Comparison of ENCODE assay signal across 12 cellular contexts in genomic region chr2:10289891-10290290, GRCh38. TPM values are rescaled to one million over a fixed set of nuclear protein-coding genes. Genes with fewer than 3 reads are reported as not detected.
DNase-seq lines count a peak whose midpoint lies in the region; ATAC-seq and TF ChIP-seq lines count a peak whose summit lies in the region.
"Had no signal": no experiment of that assay in that cellular context is flagged by ENCODE, and none has a peak within 500 bp of the region (broad histone marks: within the 10 kb centered on the region; RNA-seq: fewer than 3 reads in every experiment).

No MANE protein-coding gene starts in this region.

- DNase-seq in HCT116 (ENCODE audit: low read depth, low spot score) (peak; percentile 81), RPMI7951 (ENCODE audit: low read depth) (peak; percentile 99), epithelial cell of esophagus (ENCODE audit: low read depth) (peak; percentile 88), trophoblast cell (no peak), occipital lobe (lab: John Stamatoyannopoulos, UW) (no peak)
- no peak for DNase-seq in activated CD8-positive, alpha-beta memory T cell treated with anti-CD3 and anti-CD28 coated beads, Interleukin-2, amount 50 U/mL, for 4 hours
- DNase-seq: activated naive CD4-positive, alpha-beta T cell treated with anti-CD3 and anti-CD28 coated beads, Interleukin-2, amount 10 ng/mL, durations not matched to agents 7 days and 5 days; left cardiac atrium; naive thymus-derived CD8-positive, alpha-beta T cell; OCI-M1 had no signal

- H4K20me1 ChIP-seq in HCT116 (ENCODE audit: insufficient read depth) = no peaks in the 10 kb centered on the region

- no peak for TF ChIP-seq RAD21 in HCT116 (IDR thresholded peaks at IDR 0.05; ENCODE audit: low read depth)

- H3K27me3 ChIP-seq in HCT116 (ENCODE audit: insufficient read depth, low read length) (no peaks in the 10 kb centered on the region), trophoblast cell (ENCODE audit: insufficient read depth, low read length) (no peaks in the 10 kb centered on the region)

- RAD21 ChIA-PET in HCT116 (lab: Charles Lee; ENCODE audit: low non-redundant PET in 1 of 2, low total read pairs in 2 of 2, uncharacterized antibody in 2 of 2, unreplicated experiment in 2 of 2) = interaction anchor here in 1 of 2 experiments (0.6 kb wide), 1 partner anchor 35 kb away, joined by 3 read pairs; no protein-coding TSS in a partner anchor

- H2BK12ac ChIP-seq in trophoblast cell (ENCODE audit: low read length) = no peak overlapping the region

- H3K4me1 ChIP-seq in HCT116 (ENCODE audit: control insufficient read depth in 1 of 2, insufficient read depth in 2 of 2, low read length in 2 of 2) (peaks cover 46 to 72% of the 10 kb centered on the region in 2 experiments), trophoblast cell (ENCODE audit: control insufficient read depth in 1 of 2, insufficient read depth in 2 of 2, low read length in 2 of 2) (peaks cover 11% of the 10 kb centered on the region in 2 experiments)

- no peak overlapping the region for H4K8ac ChIP-seq in trophoblast cell (ENCODE audit: low read depth, low read length)

- H3K27ac ChIP-seq in HCT116 (ENCODE audit: low read depth, low read length) (peak overlapping the region; percentile 36; the same call in 1 of the 2 replicates), trophoblast cell (ENCODE audit: low read depth, low read length) (no peak overlapping the region)

- ATAC-seq in HCT116 = peak; percentile 66
- ATAC-seq in HG03045 (IDR thresholded peaks at IDR 0.05; ENCODE audit: unreplicated experiment) = no peak
- ATAC-seq in GM18511 (IDR thresholded peaks at IDR 0.05; ENCODE audit: unreplicated experiment) = no peak
- ATAC-seq: left cardiac atrium; naive thymus-derived CD8-positive, alpha-beta T cell had no signal

- no peak overlapping the region for H2AK5ac ChIP-seq in trophoblast cell (ENCODE audit: low read length)

- H4K12ac ChIP-seq in trophoblast cell (ENCODE audit: low read depth, low read length) = no peak overlapping the region

- H3K36me3 ChIP-seq in HCT116 (ENCODE audit: control insufficient read depth in 1 of 2, insufficient read depth in 2 of 2, low read length in 2 of 2) (no peaks in the 10 kb centered on the region), trophoblast cell (ENCODE audit: control insufficient read depth in 1 of 2, insufficient read depth in 2 of 2, low read length in 2 of 2) (no peaks in the 10 kb centered on the region)

- peak overlapping the region; percentile 29 for H3K23ac ChIP-seq in trophoblast cell (ENCODE audit: low read length)

- intact Hi-C loops in HCT116 (cut with micrococcal nuclease) = no loop called here

- TF ChIP-seq CTCF in HCT116 (IDR thresholded peaks at IDR 0.05 in 2 of 3, conservative IDR thresholded peaks at IDR 0.05 in 1 of 3; ENCODE audit: borderline replicate concordance in 1 of 3, insufficient read depth in 1 of 3, low read depth in 2 of 3, low read length in 2 of 3) = no peak
- TF ChIP-seq CTCF in epithelial cell of esophagus (IDR thresholded peaks at IDR 0.05; ENCODE audit: insufficient read depth, low read depth, low read length, missing control alignments) = no peak

- H2AFZ ChIP-seq in HCT116 (ENCODE audit: low read depth, low read length, poor library complexity, severe bottlenecking) (peak overlapping the region; percentile 29), trophoblast cell (ENCODE audit: insufficient read depth, low read length, poor library complexity) (no peak overlapping the region)

- H3K4me3 ChIP-seq in HCT116 (replicated peaks in 1 of 2; ENCODE audit: low read depth in 1 of 2, low read length in 2 of 2) = peak overlapping the region in 1 of 2 experiments; percentile 21; a peak in 2 of 4 replicates
- no peak overlapping the region for H3K4me3 ChIP-seq in epithelial cell of esophagus (ENCODE audit: low read length)
- peak overlapping the region; percentile 52 for H3K4me3 ChIP-seq in trophoblast cell (ENCODE audit: low read depth, low read length)

- H3K9ac ChIP-seq in HCT116 (ENCODE audit: low read length) (peak overlapping the region; percentile 39), trophoblast cell (ENCODE audit: low read length) (no peak overlapping the region)

- no peak overlapping the region for H3K18ac ChIP-seq in trophoblast cell (ENCODE audit: low read length)

- no CpG with 5 or more reads among the region's 11 CpGs for WGBS in trophoblast cell (ENCODE audit: extremely low coverage, insufficient coverage, insufficient read length)

- H2BK120ac ChIP-seq in trophoblast cell (ENCODE audit: insufficient read depth, low read length, poor library complexity) = no peak overlapping the region

- H3K14ac ChIP-seq in trophoblast cell (ENCODE audit: low read length) = no peak overlapping the region

- no peaks in the 10 kb centered on the region for H3K79me1 ChIP-seq in trophoblast cell (ENCODE audit: low read length)

- H3K4me2 ChIP-seq in HCT116 (ENCODE audit: low read length) = peak overlapping the region; percentile 66
- H3K4me2 ChIP-seq in trophoblast cell (ENCODE audit: low read length) = no peak overlapping the region

- no peaks in the 10 kb centered on the region for H3K9me2 ChIP-seq in HCT116 (ENCODE audit: insufficient read depth)

- POLR2A ChIA-PET in HCT116 (lab: Charles Lee) = interaction anchor here (1.0 to 1.4 kb wide), 5 partner anchors 8 to 161 kb away, joined by 3 to 6 read pairs (median 3); partner anchors contain the start of gene ODC1

- CTCF ChIA-PET in HCT116 (lab: Charles Lee) = interaction anchor here (1.2 kb wide), 1 partner anchor 119 kb away, joined by 7 read pairs; no protein-coding TSS in a partner anchor

- no TSS peak for BruUV-seq in HCT116 (replicated peaks; lab: Mats Ljungman, UMichigan)

- H2BK5ac ChIP-seq in trophoblast cell (ENCODE audit: low read depth, low read length, poor library complexity) = no peak overlapping the region

- no peak overlapping the region for H4K91ac ChIP-seq in trophoblast cell (ENCODE audit: low read depth, low read length)

- no peak overlapping the region for H3K4ac ChIP-seq in trophoblast cell (ENCODE audit: low read depth, low read length)

- H3K79me2 ChIP-seq in HCT116 (ENCODE audit: insufficient read depth, low read length) (no peaks in the 10 kb centered on the region), trophoblast cell (ENCODE audit: control insufficient read depth, insufficient read depth, low read length, poor library complexity) (no peaks in the 10 kb centered on the region)

- TF ChIP-seq POLR2A in HCT116 (IDR thresholded peaks at IDR 0.05; ENCODE audit: borderline replicate concordance, extremely low read depth, insufficient read depth, insufficient read length) = no peak

- H3K9me3 ChIP-seq in HCT116 (ENCODE audit: control insufficient read depth in 1 of 2, insufficient read depth in 1 of 2, low read depth in 1 of 2, low read length in 2 of 2) (no peaks in the 10 kb centered on the region), trophoblast cell (ENCODE audit: insufficient read depth, low read depth, low read length) (no peaks in the 10 kb centered on the region)

TF ChIP-seq in HCT116, 20 proteins besides CTCF, POLR2A, EP300 and RAD21 (continues in another document):
- no peak for TF ChIP-seq ELF1 (IDR thresholded peaks at IDR 0.05; ENCODE audit: borderline replicate concordance, low read depth)
- TF ChIP-seq TCF7L2 (IDR thresholded peaks at IDR 0.05; ENCODE audit: borderline replicate concordance, extremely low read depth, insufficient read depth, insufficient read length) = peak; percentile 42
- peak; percentile 12 for TF ChIP-seq YY1 (IDR thresholded peaks at IDR 0.05; ENCODE audit: extremely low read depth, insufficient replicate concordance, low read depth, low read length)
- no peak for TF ChIP-seq EZH2phosphoT487 (IDR thresholded peaks at IDR 0.05; ENCODE audit: borderline replicate concordance)
- TF ChIP-seq, protein P1, sequence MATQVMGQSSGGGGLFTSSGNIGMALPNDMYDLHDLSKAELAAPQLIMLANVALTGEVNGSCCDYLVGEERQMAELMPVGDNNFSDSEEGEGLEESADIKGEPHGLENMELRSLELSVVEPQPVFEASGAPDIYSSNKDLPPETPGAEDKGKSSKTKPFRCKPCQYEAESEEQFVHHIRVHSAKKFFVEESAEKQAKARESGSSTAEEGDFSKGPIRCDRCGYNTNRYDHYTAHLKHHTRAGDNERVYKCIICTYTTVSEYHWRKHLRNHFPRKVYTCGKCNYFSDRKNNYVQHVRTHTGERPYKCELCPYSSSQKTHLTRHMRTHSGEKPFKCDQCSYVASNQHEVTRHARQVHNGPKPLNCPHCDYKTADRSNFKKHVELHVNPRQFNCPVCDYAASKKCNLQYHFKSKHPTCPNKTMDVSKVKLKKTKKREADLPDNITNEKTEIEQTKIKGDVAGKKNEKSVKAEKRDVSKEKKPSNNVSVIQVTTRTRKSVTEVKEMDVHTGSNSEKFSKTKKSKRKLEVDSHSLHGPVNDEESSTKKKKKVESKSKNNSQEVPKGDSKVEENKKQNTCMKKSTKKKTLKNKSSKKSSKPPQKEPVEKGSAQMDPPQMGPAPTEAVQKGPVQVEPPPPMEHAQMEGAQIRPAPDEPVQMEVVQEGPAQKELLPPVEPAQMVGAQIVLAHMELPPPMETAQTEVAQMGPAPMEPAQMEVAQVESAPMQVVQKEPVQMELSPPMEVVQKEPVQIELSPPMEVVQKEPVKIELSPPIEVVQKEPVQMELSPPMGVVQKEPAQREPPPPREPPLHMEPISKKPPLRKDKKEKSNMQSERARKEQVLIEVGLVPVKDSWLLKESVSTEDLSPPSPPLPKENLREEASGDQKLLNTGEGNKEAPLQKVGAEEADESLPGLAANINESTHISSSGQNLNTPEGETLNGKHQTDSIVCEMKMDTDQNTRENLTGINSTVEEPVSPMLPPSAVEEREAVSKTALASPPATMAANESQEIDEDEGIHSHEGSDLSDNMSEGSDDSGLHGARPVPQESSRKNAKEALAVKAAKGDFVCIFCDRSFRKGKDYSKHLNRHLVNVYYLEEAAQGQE (IDR thresholded peaks at IDR 0.05; ENCODE audit: low read depth) = no peak
- no peak for TF ChIP-seq CEBPB (IDR thresholded peaks at IDR 0.05; ENCODE audit: low read depth)
- TF ChIP-seq ZFX (IDR thresholded peaks at IDR 0.05) = peak; percentile 37; the same call in 1 of the 2 replicates
- TF ChIP-seq, protein P2, sequence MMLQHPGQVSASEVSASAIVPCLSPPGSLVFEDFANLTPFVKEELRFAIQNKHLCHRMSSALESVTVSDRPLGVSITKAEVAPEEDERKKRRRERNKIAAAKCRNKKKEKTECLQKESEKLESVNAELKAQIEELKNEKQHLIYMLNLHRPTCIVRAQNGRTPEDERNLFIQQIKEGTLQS (IDR thresholded peaks at IDR 0.05) = no peak
- no peak for TF ChIP-seq EGR1 (IDR thresholded peaks at IDR 0.05; ENCODE audit: low read depth)
- peak; percentile 77 for TF ChIP-seq POLR2AphosphoS5 (IDR thresholded peaks at IDR 0.05; ENCODE audit: low read depth, low read length)

RNA-seq across cellular contexts. Expression of gene HPCAL1, which starts 12.8 kb away (rescaled TPM):
- total RNA-seq in HCT116 (2021; ENCODE audit: unreplicated experiment) (111 TPM), occipital lobe (19.0 TPM)
- polyA plus RNA-seq in HCT116 (2012) = 173 and 207 TPM in 2 replicates
- 273 and 343 TPM in 2 replicates for total RNA-seq in RPMI7951 (2014; rRNA removed; shearing (Covaris generic))
- polyA plus RNA-seq in trophoblast cell (2013) = 124 and 139 TPM in 2 replicates

Comparison
In these comparisons a context has a peak if more than half of its experiments do, and no peak if none do; other contexts are left out.
1. DNase-seq: peak in HCT116 (single experiment), RPMI7951 (single experiment) and epithelial cell of esophagus (single experiment); none in trophoblast cell (0 of 2), activated CD8-positive, alpha-beta memory T cell treated with anti-CD3 and anti-CD28 coated beads, Interleukin-2, amount 50 U/mL, for 4 hours (single experiment) and occipital lobe (single experiment).